ENCODE assay signal across 19 cellular contexts in genomic region chr10:86283466-86284287, GRCh38.
DNase-seq lines count a peak whose midpoint lies in the region; ATAC-seq and TF ChIP-seq lines count a peak whose summit lies in the region.
"Had no signal": no experiment of that assay in that cellular context is flagged by ENCODE, and none has a peak within 500 bp of the region (broad histone marks: within the 10 kb centered on the region; RNA-seq: fewer than 3 reads in every experiment).

No MANE protein-coding gene starts in this region.

- no peaks in the 10 kb centered on the region for H3K9me3 ChIP-seq in SK-N-SH
- H3K9me3 ChIP-seq in HEK293 (ENCODE audit: control insufficient read depth, insufficient read depth, low read depth, low read length), result no peaks in the 10 kb centered on the region; the same call in 1 of the 2 replicates
- peaks cover 0 to 2% of the 10 kb centered on the region in 2 donors for H3K9me3 ChIP-seq in neuronal stem cell (replicated peaks in 1 of 2; ENCODE audit: control insufficient read depth in 2 of 2, insufficient read depth in 1 of 2, low read depth in 1 of 2, low read length in 2 of 2)
- H3K9me3 ChIP-seq: BE2C had no signal

- no peak overlapping the region for H4K91ac ChIP-seq in neuronal stem cell (ENCODE audit: low read depth, low read length, poor library complexity)

- no peak overlapping the region for H2BK120ac ChIP-seq in neuronal stem cell (ENCODE audit: low read depth, low read length)

- no peak overlapping the region for H3K4me3 Mint-ChIP-seq in endothelial cell (ENCODE audit: unreplicated experiment)
- H3K4me3 Mint-ChIP-seq: CD8-positive, alpha-beta T cell had no signal

- H2AFZ ChIP-seq in SK-N-SH (ENCODE audit: low read depth) (no peak overlapping the region), neuronal stem cell (ENCODE audit: low read length) (no peak overlapping the region)

- H3K9me3 Mint-ChIP-seq in endothelial cell (ENCODE audit: unreplicated experiment), result no peaks in the 10 kb centered on the region

- POLR2A ChIA-PET in SK-N-SH (lab: Yijun Ruan, JAX) (no interaction called here), HEK293 (lab: Yijun Ruan, JAX) (no interaction called here)

- H3K27me3 ChIP-seq in SK-N-SH (ENCODE audit: insufficient read depth) (no peaks in the 10 kb centered on the region), neuronal stem cell (ENCODE audit: control insufficient read depth in 3 of 3, insufficient read depth in 3 of 3, low read depth in 1 of 3, low read length in 3 of 3) (peaks cover 0 to 2% (median 0%) of the 10 kb centered on the region in 3 experiments)
- H3K27me3 ChIP-seq: BE2C had no signal

- H3K4me2 ChIP-seq in SK-N-SH (no peak overlapping the region), neuronal stem cell (ENCODE audit: insufficient read depth, low read length, poor library complexity, severe bottlenecking) (no peak overlapping the region)

- no peaks in the 10 kb centered on the region for H3F3A ChIP-seq in SK-N-SH (replicated peaks; ENCODE audit: insufficient read depth)

- no peak for TF ChIP-seq EP300 in SK-N-SH (IDR thresholded peaks at IDR 0.05; ENCODE audit: borderline replicate concordance in 1 of 2, low read depth in 1 of 2, low read length in 1 of 2)

- no peak overlapping the region for H3K9ac ChIP-seq in SK-N-SH
- H3K9ac ChIP-seq in neuronal stem cell (ENCODE audit: low read depth, low read length, poor library complexity), result peak overlapping the region; percentile 55

- no peaks in the 10 kb centered on the region for H3K9me2 ChIP-seq in SK-N-SH

- H3K4me1 ChIP-seq in SK-N-SH (ENCODE audit: control insufficient read depth in 1 of 2, insufficient read depth in 2 of 2, low read depth in 1 of 2, low read length in 1 of 2) (peaks cover 0 to 29% of the 10 kb centered on the region in 2 experiments; a peak in 1 of 4 replicates), HEK293 (ENCODE audit: control insufficient read depth, insufficient read depth, low read length) (no peaks in the 10 kb centered on the region), neuronal stem cell (ENCODE audit: control insufficient read depth in 2 of 2, insufficient read depth in 1 of 2, low read depth in 1 of 2, low read length in 2 of 2) (peaks cover 0 to 2% of the 10 kb centered on the region in 2 donors)

- no peak overlapping the region for H2AK5ac ChIP-seq in neuronal stem cell (ENCODE audit: low read depth, low read length)

- DNase-seq in SK-N-SH, result peak; percentile 1
- peak; percentile 0 for DNase-seq in endothelial cell (ENCODE audit: low spot score)
- DNase-seq in neuronal stem cell (ENCODE audit: low spot score), result no peak
- DNase-seq in Kasumi-1 (lab: John Stamatoyannopoulos, UW), result no peak
- no peak for DNase-seq in DMS153 (lab: John Stamatoyannopoulos, UW)
- DNase-seq: 8988T, BE2C, DND-41, HCEC 1CT, MV-4-11, NCI-H2029, NCI-H2171 treated with DMSO at 0.1 percent for 48 hours, NCI-H446 treated with DMSO at 0.1 percent for 48 hours, NCI-H748 treated with DMSO at 0.1 percent for 48 hours had no signal

- no peak overlapping the region for H3K27ac Mint-ChIP-seq in endothelial cell (ENCODE audit: unreplicated experiment)
- H3K27ac Mint-ChIP-seq: CD8-positive, alpha-beta T cell had no signal

- H3K4ac ChIP-seq in neuronal stem cell (ENCODE audit: low read length), result no peak overlapping the region

- no peak overlapping the region for H2BK15ac ChIP-seq in neuronal stem cell (ENCODE audit: low read length)

- H3K4me3 ChIP-seq in SK-N-SH (ENCODE audit: low read depth in 2 of 2, low read length in 1 of 2), result no peak overlapping the region
- no peak overlapping the region for H3K4me3 ChIP-seq in HEK293 (ENCODE audit: low read depth, low read length)
- H3K4me3 ChIP-seq in neuronal stem cell (ENCODE audit: low read length in 2 of 2), result peak overlapping the region in 1 of 2 donors; percentile 28

- H2BK5ac ChIP-seq in neuronal stem cell (ENCODE audit: low read length), result no peak overlapping the region

- CTCF ChIA-PET in SK-N-SH (lab: Yijun Ruan, JAX) (interaction anchor here (1.0 kb wide), 1 partner anchor 65 kb away, joined by 3 read pairs; no protein-coding TSS in a partner anchor), HEK293 (lab: Yijun Ruan, JAX) (interaction anchor here (0.6 kb wide), 1 partner anchor 396 kb away, joined by 3 read pairs; no protein-coding TSS in a partner anchor)

- ATAC-seq in SK-N-SH treated with all-trans-retinoic acid at 6 μM for 48 hours, result no peak
- ATAC-seq in HG03457 (IDR thresholded peaks at IDR 0.05; ENCODE audit: unreplicated experiment), result no peak
- ATAC-seq: CD8-positive, alpha-beta T cell had no signal

- no peak overlapping the region for H3K18ac ChIP-seq in neuronal stem cell (ENCODE audit: low read length)

- 40% methylated on average over 1 of the region's 1 CpG for WGBS in SK-N-SH (ENCODE audit: low lambda C conversion rate)
- no CpG with 5 or more reads among the region's 1 CpG for WGBS in neuronal stem cell (ENCODE audit: extremely low coverage in 2 of 2, insufficient read length in 2 of 2, insufficient replicate concordance in 1 of 2), 2 donors

- TF ChIP-seq CTCF in SK-N-SH (IDR thresholded peaks at IDR 0.05) (no peak), HEK293 (tag by site-specific recombination; IDR thresholded peaks at IDR 0.05) (no peak), endothelial cell (IDR thresholded peaks at IDR 0.05; ENCODE audit: unreplicated experiment) (no peak)

- peaks cover 4% of the 10 kb centered on the region for H3K36me3 Mint-ChIP-seq in endothelial cell (ENCODE audit: low read depth, unreplicated experiment)
- H3K36me3 Mint-ChIP-seq: CD8-positive, alpha-beta T cell had no signal

- H3K79me1 ChIP-seq in neuronal stem cell (ENCODE audit: low read depth, low read length), result no peaks in the 10 kb centered on the region

- no peaks in the 10 kb centered on the region for H3K79me2 ChIP-seq in SK-N-SH (ENCODE audit: insufficient read depth)

- H4K20me1 ChIP-seq in SK-N-SH (ENCODE audit: insufficient read depth), result no peaks in the 10 kb centered on the region

- H3K27ac ChIP-seq in SK-N-SH (ENCODE audit: low read depth in 2 of 2, low read length in 1 of 2) (no peak overlapping the region), HEK293 (ENCODE audit: extremely low read depth, low read depth, low read length) (no peak overlapping the region), neuronal stem cell (replicated peaks; ENCODE audit: low read length) (no peak overlapping the region)
- H3K27ac ChIP-seq: HL-60 had no signal

- no peak for TF ChIP-seq RAD21 in SK-N-SH (IDR thresholded peaks at IDR 0.05; ENCODE audit: low read length)

- H2BK12ac ChIP-seq in neuronal stem cell (ENCODE audit: low read length), result no peak overlapping the region

- H4K8ac ChIP-seq in neuronal stem cell (ENCODE audit: low read depth, low read length), result no peak overlapping the region

- H3K36me3 ChIP-seq in SK-N-SH (replicated peaks in 1 of 2; ENCODE audit: control insufficient read depth in 1 of 2, insufficient read depth in 2 of 2, low read length in 1 of 2) (no peaks in the 10 kb centered on the region), HEK293 (ENCODE audit: control insufficient read depth in 2 of 2, insufficient read depth in 1 of 2, low read length in 2 of 2) (no peaks in the 10 kb centered on the region), neuronal stem cell (replicated peaks in 1 of 2; ENCODE audit: control insufficient read depth in 2 of 2, insufficient read depth in 2 of 2, low read length in 2 of 2) (no peaks in the 10 kb centered on the region)

- peaks cover 9% of the 10 kb centered on the region for H3K27me3 Mint-ChIP-seq in endothelial cell (ENCODE audit: unreplicated experiment)

- H3K14ac ChIP-seq in neuronal stem cell (ENCODE audit: low read length), result peak overlapping the region; percentile 67

- H3K23ac ChIP-seq in neuronal stem cell (ENCODE audit: low read depth, low read length, poor library complexity), result no peak overlapping the region

- H3K4me1 Mint-ChIP-seq in endothelial cell (ENCODE audit: unreplicated experiment), result no peaks in the 10 kb centered on the region

TF ChIP-seq in SK-N-SH, 30 proteins besides CTCF, POLR2A, EP300 and RAD21 (continues in another document):
- no peak for TF ChIP-seq TEAD4 (IDR thresholded peaks at IDR 0.05; ENCODE audit: borderline replicate concordance, insufficient read depth)
- TF ChIP-seq, protein P1, sequence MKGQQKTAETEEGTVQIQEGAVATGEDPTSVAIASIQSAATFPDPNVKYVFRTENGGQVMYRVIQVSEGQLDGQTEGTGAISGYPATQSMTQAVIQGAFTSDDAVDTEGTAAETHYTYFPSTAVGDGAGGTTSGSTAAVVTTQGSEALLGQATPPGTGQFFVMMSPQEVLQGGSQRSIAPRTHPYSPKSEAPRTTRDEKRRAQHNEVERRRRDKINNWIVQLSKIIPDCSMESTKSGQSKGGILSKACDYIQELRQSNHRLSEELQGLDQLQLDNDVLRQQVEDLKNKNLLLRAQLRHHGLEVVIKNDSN (IDR thresholded peaks at IDR 0.05; ENCODE audit: borderline replicate concordance, low read depth), result no peak
- TF ChIP-seq TAF1 (IDR thresholded peaks at IDR 0.05; ENCODE audit: borderline replicate concordance, low read depth, low read length), result no peak
- TF ChIP-seq TCF12 (IDR thresholded peaks at IDR 0.05), result no peak

TF ChIP-seq in SK-N-SH treated with all-trans-retinoic acid at 6 μM for 48 hours, 23 proteins besides CTCF, POLR2A, EP300 and RAD21 (continues in another document):
- no peak for TF ChIP-seq OSR1 (CRISPR knock-in tag; IDR thresholded peaks at IDR 0.05)
- no peak for TF ChIP-seq ZC3H10 (CRISPR knock-in tag; IDR thresholded peaks at IDR 0.05)
- no peak for TF ChIP-seq ISL1 (CRISPR knock-in tag; IDR thresholded peaks at IDR 0.05)
- TF ChIP-seq ZNF70 (CRISPR knock-in tag; IDR thresholded peaks at IDR 0.05), result no peak
- TF ChIP-seq RARB (CRISPR knock-in tag; IDR thresholded peaks at IDR 0.05), result no peak

TF ChIP-seq in HEK293, 187 proteins besides CTCF, POLR2A, EP300 and RAD21 (continues in another document):
- TF ChIP-seq ZNF121 (tag by site-specific recombination; IDR thresholded peaks at IDR 0.05), result no peak
- 0 out of 2 replicates have a peak, but pooled peaks have one; percentile 5 for TF ChIP-seq ZNF621 (tag by site-specific recombination; IDR thresholded peaks at IDR 0.05)
- TF ChIP-seq ZNF350 (tag by site-specific recombination; IDR thresholded peaks at IDR 0.05), result no peak
- 0 out of 2 replicates have a peak, but pooled peaks have one; percentile 51 for TF ChIP-seq ZNF785 (tag by site-specific recombination; IDR thresholded peaks at IDR 0.05)
- TF ChIP-seq ZNF792 (tag by site-specific recombination; IDR thresholded peaks at IDR 0.05), result no peak

Comparison
In these comparisons a context has a peak if more than half of its experiments do, and no peak if none do; other contexts are left out.
1. DNase-seq: peak in SK-N-SH (single experiment) and endothelial cell (single experiment); none in neuronal stem cell (single experiment), Kasumi-1 (0 of 2) and DMS153 (single experiment).